8 cellular contexts compared by ENCODE assay signal in the genomic region with DNA sequence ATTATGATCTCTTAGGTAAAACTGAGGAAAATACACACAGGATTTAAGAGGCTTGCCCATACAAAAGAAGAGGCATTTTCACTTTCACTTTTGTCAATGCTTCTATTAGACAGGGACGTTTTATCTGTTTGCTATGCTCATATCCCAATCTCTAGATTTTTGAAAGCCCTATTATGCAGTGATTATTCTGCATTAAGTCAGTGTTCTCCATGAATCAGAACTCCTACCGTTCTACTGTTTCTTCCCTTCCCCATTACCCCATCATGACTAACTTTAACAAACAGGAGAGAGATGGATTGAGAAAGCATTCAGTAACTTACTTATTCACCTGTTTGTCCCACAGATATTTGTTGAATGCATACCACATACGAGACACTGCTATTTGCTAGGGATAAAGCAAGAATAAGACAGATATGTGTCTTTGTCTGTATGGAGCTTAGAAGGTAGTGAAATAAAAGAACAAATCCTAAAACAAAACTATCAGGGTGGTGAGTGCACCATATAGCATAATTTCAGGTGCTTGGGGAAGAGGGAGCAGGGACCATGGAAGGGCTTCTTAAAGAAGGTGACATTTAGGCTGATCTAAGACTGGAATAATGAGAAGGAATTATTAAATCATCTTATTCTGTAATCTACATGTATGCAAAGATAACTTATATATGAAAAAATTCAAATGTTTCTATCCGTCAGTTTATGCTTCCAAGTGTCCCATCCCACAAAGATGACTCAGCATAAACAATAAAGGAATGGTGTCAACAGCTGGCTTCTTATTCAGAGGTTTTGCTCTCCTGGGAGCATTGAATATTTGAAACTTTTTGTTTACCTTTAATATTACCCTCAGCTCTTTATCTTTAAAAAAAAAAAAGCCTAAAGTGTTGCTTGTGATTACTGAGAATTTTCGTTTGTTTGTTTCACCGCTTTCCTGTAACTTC.
DNase-seq lines count a peak whose midpoint lies in the region; ATAC-seq, FAIRE-seq and TF ChIP-seq lines count a peak whose summit lies in the region.

No MANE protein-coding gene starts in this region.

- H3K27me3 Mint-ChIP-seq in naive thymus-derived CD8-positive, alpha-beta T cell = peaks cover 0 to 4% (median 0%) of the 10 kb centered on the region in 5 donors

- DNase-seq in DND-41 (no peak), KBM-7 (peak; percentile 7), GM12878 (ENCODE audit: low read depth, low spot score) (peak; percentile 13), dermis blood vessel endothelial cell (no peak), cerebellar cortex (ENCODE audit: low spot score) (no peak), SKM-1 treated with dmso at 0.1 percent for 144 hours (lab: John Stamatoyannopoulos, UW; ENCODE audit: unreplicated experiment) (no peak)
- peak in 2 of 10 donors; percentile 6 to 17 for DNase-seq in naive thymus-derived CD8-positive, alpha-beta T cell

- no peaks in the 10 kb centered on the region for H3K36me3 ChIP-seq in DND-41 (ENCODE audit: insufficient read depth, low read length)
- H3K36me3 ChIP-seq in GM12878 (ENCODE audit: control insufficient read depth in 2 of 2, insufficient read depth in 2 of 2, low read length in 1 of 2) = no peaks in the 10 kb centered on the region

- 49% methylated on average over 6 of the region's 6 CpGs for WGBS in GM12878 (ENCODE audit: insufficient coverage, insufficient replicate concordance, low lambda C conversion rate, missing lambda C conversion rate)

- CTCF ChIA-PET in GM12878 (lab: Yijun Ruan, JAX) = interaction anchor here (1.7 kb wide), 1 partner anchor 35 kb away, joined by 5 read pairs; no protein-coding TSS in a partner anchor

- H3K9me3 Mint-ChIP-seq in naive thymus-derived CD8-positive, alpha-beta T cell = peaks cover 0 to 7% (median 2%) of the 10 kb centered on the region in 9 donors

- POLR2A ChIA-PET in GM12878 (lab: Charles Lee) = interaction anchor here (0.6 kb wide), 1 partner anchor 31 kb away, joined by 4 read pairs; no protein-coding TSS in a partner anchor
- POLR2A ChIA-PET in naive thymus-derived CD8-positive, alpha-beta T cell (lab: Charles Lee) = no interaction called here

- in situ Hi-C loops in KBM-7 (cut with MboI; ENCODE audit: low pct_unique_long_range_greater_than_20kb, low sequenced_read_pairs) = no loop called here
- in situ Hi-C loops in GM12878 (cut with MboI) = no loop called here

- no peak for TF ChIP-seq CTCF in DND-41 (IDR thresholded peaks at IDR 0.05; ENCODE audit: borderline replicate concordance, extremely low read depth, low read length, poor library complexity, severe bottlenecking)
- TF ChIP-seq CTCF in GM12878 (IDR thresholded peaks at IDR 0.05 in 2 of 3, conservative IDR thresholded peaks at IDR 0.05 in 1 of 3; ENCODE audit: control insufficient read depth in 2 of 3, extremely low read depth in 1 of 3, insufficient read depth in 1 of 3, low read depth in 3 of 3, low read length in 3 of 3) = no peak

- peak; percentile 93 for ATAC-seq in DND-41 (ENCODE audit: insufficient read depth, low read depth)
- peak; percentile 84 for ATAC-seq in GM21367 (IDR thresholded peaks at IDR 0.05; ENCODE audit: unreplicated experiment)
- ATAC-seq in GM12878 = peak; percentile 83
- ATAC-seq in naive thymus-derived CD8-positive, alpha-beta T cell = peak; percentile 49 to 59

- SMC1A ChIA-PET in GM12878 (lab: Charles Lee; ENCODE audit: uncharacterized antibody, unreplicated experiment) = interaction anchor here (0.8 to 2.1 kb wide), 3 partner anchors 13 to 748 kb away, joined by 3 to 5 read pairs (median 4); no protein-coding TSS in a partner anchor

- peak overlapping the region; percentile 67 for H3K27ac ChIP-seq in DND-41 (ENCODE audit: low read length)
- H3K27ac ChIP-seq in GM12878 (ENCODE audit: control insufficient read depth, insufficient read depth) = no peak overlapping the region

- TF ChIP-seq RAD21 in GM12878 (IDR thresholded peaks at IDR 0.05; ENCODE audit: insufficient read depth, low read depth, low read length) = no peak

- RAD21 ChIA-PET in GM12878 (lab: Charles Lee; ENCODE audit: unreplicated experiment) = no interaction called here

- H2AFZ ChIP-seq in DND-41 (ENCODE audit: low read depth, low read length) = peak overlapping the region; percentile 72
- H2AFZ ChIP-seq in GM12878 (ENCODE audit: control insufficient read depth, low read depth, low read length) = peak overlapping the region; percentile 88

- intact Hi-C loops in GM12878 (cut with micrococcal nuclease; ENCODE audit: unreplicated experiment) = no loop called here

- H3K4me1 ChIP-seq in DND-41 (ENCODE audit: insufficient read depth, low read length) = peaks cover 19% of the 10 kb centered on the region
- no peaks in the 10 kb centered on the region for H3K4me1 ChIP-seq in GM12878 (ENCODE audit: control insufficient read depth, insufficient read depth, low read length)

- H3K36me3 Mint-ChIP-seq in naive thymus-derived CD8-positive, alpha-beta T cell = peaks cover 0 to 11% (median 5%) of the 10 kb centered on the region in 3 donors

- H3K79me2 ChIP-seq in DND-41 (ENCODE audit: insufficient read depth, low read length) = no peaks in the 10 kb centered on the region
- H3K79me2 ChIP-seq in GM12878 (ENCODE audit: control insufficient read depth, insufficient read depth, low read length) = no peaks in the 10 kb centered on the region

- peak overlapping the region; percentile 44 for H3K9ac ChIP-seq in DND-41 (ENCODE audit: low read depth, low read length)
- no peak overlapping the region for H3K9ac ChIP-seq in GM12878 (ENCODE audit: control insufficient read depth, insufficient read depth, low read length)

- TF ChIP-seq POLR2A in GM12878 (IDR thresholded peaks at IDR 0.05; ENCODE audit: low read depth, low read length) = no peak

- no TSS peak for BruUV-seq in GM12878 (replicated peaks; lab: Mats Ljungman, UMichigan)

- TF ChIP-seq EP300 in GM12878 (IDR thresholded peaks at IDR 0.05; ENCODE audit: borderline replicate concordance in 1 of 2, control insufficient read depth in 1 of 2, low read depth in 2 of 2, low read length in 2 of 2) = no peak

- H4K20me1 ChIP-seq in DND-41 (ENCODE audit: insufficient read depth, low read length) (no peaks in the 10 kb centered on the region), GM12878 (ENCODE audit: control insufficient read depth, insufficient read depth) (no peaks in the 10 kb centered on the region)

- H3K4me2 ChIP-seq in DND-41 (ENCODE audit: insufficient read depth, low read length) = peak overlapping the region; percentile 68
- peak overlapping the region; percentile 67 for H3K4me2 ChIP-seq in GM12878 (ENCODE audit: control insufficient read depth, insufficient read depth)

- no peak for FAIRE-seq in GM12878 (lab: Jason Lieb, UNC)

- H3K9me3 ChIP-seq in DND-41 (ENCODE audit: insufficient read depth, low read length, severe bottlenecking) (no peaks in the 10 kb centered on the region), GM12878 (replicated peaks; ENCODE audit: control insufficient read depth, insufficient read depth, low read length) (no peaks in the 10 kb centered on the region)

- H3K4me3 Mint-ChIP-seq in naive thymus-derived CD8-positive, alpha-beta T cell = peak overlapping the region; percentile 75 to 95 (median 87)

- H3K4me3 ChIP-seq in DND-41 (ENCODE audit: low read depth in 1 of 2, low read length in 2 of 2) = peak overlapping the region; percentile 2 to 53; a peak in 3 of 4 replicates
- peak overlapping the region; percentile 37; the same call in 1 of the 2 replicates for H3K4me3 ChIP-seq in GM12878

- peak overlapping the region; percentile 27 to 89 (median 82) for H3K27ac Mint-ChIP-seq in naive thymus-derived CD8-positive, alpha-beta T cell

- peaks cover 4 to 14% (median 12%) of the 10 kb centered on the region in 4 donors for H3K4me1 Mint-ChIP-seq in naive thymus-derived CD8-positive, alpha-beta T cell

- H3K27me3 ChIP-seq in DND-41 (ENCODE audit: insufficient read depth, low read length, poor library complexity) (no peaks in the 10 kb centered on the region), GM12878 (replicated peaks in 1 of 2; ENCODE audit: control insufficient read depth in 2 of 2, insufficient read depth in 2 of 2, low read length in 1 of 2) (no peaks in the 10 kb centered on the region)

TF ChIP-seq in GM12878, 131 proteins besides CTCF, POLR2A, EP300 and RAD21:
- no peak for TF ChIP-seq NRF1 (conservative IDR thresholded peaks at IDR 0.05; ENCODE audit: low read depth, low read length)
- no peak for TF ChIP-seq BACH1 (IDR thresholded peaks at IDR 0.05; ENCODE audit: borderline replicate concordance)
- TF ChIP-seq SREBF2 (IDR thresholded peaks at IDR 0.05; ENCODE audit: low read length) = no peak
TF ChIP-seq in GM12878: peak in this region for 0.

Comparison
In these comparisons a context has a peak if more than half of its experiments do, and no peak if none do; other contexts are left out.
1. DNase-seq: peak in KBM-7 (single experiment) and GM12878 (single experiment); none in DND-41 (single experiment), dermis blood vessel endothelial cell (single experiment), cerebellar cortex (single experiment) and SKM-1 treated with dmso at 0.1 percent for 144 hours (single experiment).
2. Peak in every context shown above with its lines, with median percentiles within 50 percentile points of each other: ATAC-seq.